In the genomic region with DNA sequence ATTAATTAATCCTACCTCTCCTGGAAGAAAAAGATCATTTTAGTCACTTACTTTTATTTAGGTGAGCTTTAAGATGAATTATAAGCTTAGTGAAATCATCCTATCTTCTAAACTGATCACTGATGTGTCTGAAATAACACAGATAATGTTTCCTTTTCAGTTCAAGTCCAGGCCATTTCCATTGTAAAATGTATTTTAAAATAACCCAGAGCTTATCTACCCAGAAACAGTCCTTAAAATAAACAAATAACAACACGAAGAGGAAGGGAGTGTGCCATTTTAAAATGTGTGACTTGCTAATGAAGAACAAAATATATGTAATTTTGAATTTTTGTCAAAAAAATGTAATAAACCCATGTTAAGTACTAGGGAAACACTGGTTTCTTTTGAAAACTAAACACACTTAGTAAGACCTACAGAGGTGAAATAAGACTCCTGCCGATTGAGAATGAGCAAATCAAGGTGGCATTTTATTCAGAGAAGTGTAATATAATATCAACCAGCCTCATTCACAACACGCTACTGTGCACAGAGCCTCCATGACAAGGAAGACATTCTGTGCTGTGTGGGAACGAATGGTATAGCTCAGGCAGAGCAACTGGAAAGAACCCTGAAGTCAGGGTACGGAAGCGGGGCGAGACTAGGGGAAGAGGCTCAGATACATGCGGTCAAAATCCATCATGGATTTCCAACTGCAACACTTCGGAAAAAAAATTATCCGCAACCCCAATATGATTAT, we compare ENCODE assay signal across 16 cellular contexts. TPM values are rescaled to one million over a fixed set of nuclear protein-coding genes. Genes with fewer than 3 reads are reported as not detected.
A peak's percentile ranks its signal among the peaks of the same experiment; 100 is the strongest.
DNase-seq lines count a peak whose midpoint lies in the region; ATAC-seq and TF ChIP-seq lines count a peak whose summit lies in the region.
"Had no signal": no experiment of that assay in that cellular context is flagged by ENCODE, and none has a peak within 500 bp of the region (broad histone marks: within the 10 kb centered on the region; RNA-seq: fewer than 3 reads in every experiment).

No MANE protein-coding gene starts in this region.

- no peaks in the 10 kb centered on the region for H3K27me3 ChIP-seq in GM23248 (replicated peaks; ENCODE audit: insufficient read depth)
- H3K27me3 ChIP-seq in SJCRH30: no peaks in the 10 kb centered on the region
- peaks cover 13% of the 10 kb centered on the region for H3K27me3 ChIP-seq in neural progenitor cell
- H3K27me3 ChIP-seq: stomach had no signal

- peak overlapping the region; percentile 64 for H3K4me3 ChIP-seq in GM23248
- H3K4me3 ChIP-seq in SJCRH30: no peak overlapping the region
- H3K4me3 ChIP-seq in neural progenitor cell: no peak overlapping the region
- H3K4me3 ChIP-seq: coronary artery, stomach had no signal

- in situ Hi-C loops in GM23248 (cut with MboI): no loop called here

- H3K9me3 Mint-ChIP-seq in progenitor cell of endocrine pancreas (ENCODE audit: low read depth) (no peaks in the 10 kb centered on the region), neural progenitor cell (no peaks in the 10 kb centered on the region)
- H3K9me3 Mint-ChIP-seq in natural killer cell treated with Interleukin-12 subunit alpha and Interleukin-12 subunit beta and Interleukin-15 and Interleukin-18, amount 100 ng/mL, for 72 hours: no peaks in the 10 kb centered on the region

- no peaks in the 10 kb centered on the region for H4K20me1 ChIP-seq in GM23248 (ENCODE audit: insufficient read depth)
- peaks cover 3% of the 10 kb centered on the region for H4K20me1 ChIP-seq in neural progenitor cell (ENCODE audit: low read depth)

- H3K9ac ChIP-seq in GM23248: peak overlapping the region; percentile 76
- no peak overlapping the region for H3K9ac ChIP-seq in neural progenitor cell

- H3K79me2 ChIP-seq in GM23248 (ENCODE audit: insufficient read depth): peaks cover 80% of the 10 kb centered on the region
- H3K79me2 ChIP-seq in neural progenitor cell (ENCODE audit: low read depth): no peaks in the 10 kb centered on the region

- TF ChIP-seq CTCF in progenitor cell of endocrine pancreas (IDR thresholded peaks at IDR 0.05; ENCODE audit: unreplicated experiment) (no peak), neural progenitor cell (IDR thresholded peaks at IDR 0.05) (no peak)

- H3K27ac Mint-ChIP-seq in progenitor cell of endocrine pancreas: peak overlapping the region; percentile 97
- H3K27ac Mint-ChIP-seq in neural progenitor cell: no peak overlapping the region
- no peak overlapping the region for H3K27ac Mint-ChIP-seq in natural killer cell treated with Interleukin-12 subunit alpha and Interleukin-12 subunit beta and Interleukin-15 and Interleukin-18, amount 100 ng/mL, for 72 hours

- H3K36me3 ChIP-seq in GM23248 (ENCODE audit: low read depth): 0 out of 2 replicates have a peak, but pooled peaks cover 4% of the 10 kb centered on the region
- H3K36me3 ChIP-seq in SJCRH30: no peaks in the 10 kb centered on the region
- H3K36me3 ChIP-seq in neural progenitor cell: no peaks in the 10 kb centered on the region

- H3K27me3 Mint-ChIP-seq in progenitor cell of endocrine pancreas: peaks cover 3% of the 10 kb centered on the region
- peaks cover 4% of the 10 kb centered on the region for H3K27me3 Mint-ChIP-seq in neural progenitor cell (ENCODE audit: insufficient read depth, low read depth)
- peaks cover 27 to 30% of the 10 kb centered on the region in 2 donors for H3K27me3 Mint-ChIP-seq in natural killer cell treated with Interleukin-12 subunit alpha and Interleukin-12 subunit beta and Interleukin-15 and Interleukin-18, amount 100 ng/mL, for 72 hours

- H3K4me3 Mint-ChIP-seq in progenitor cell of endocrine pancreas (ENCODE audit: low read depth) (no peak overlapping the region), neural progenitor cell (no peak overlapping the region)
- H3K4me3 Mint-ChIP-seq in natural killer cell treated with Interleukin-12 subunit alpha and Interleukin-12 subunit beta and Interleukin-15 and Interleukin-18, amount 100 ng/mL, for 72 hours: no peak overlapping the region

- DNase-seq in GM23248 (peak; percentile 5), SJCRH30 (no peak), epithelial cell of prostate (ENCODE audit: low read depth, low spot score) (no peak), progenitor cell of endocrine pancreas (ENCODE audit: low spot score, unreplicated experiment) (no peak), SHP77 treated with DMSO at 0.1 percent for 48 hours (lab: John Stamatoyannopoulos, UW) (no peak), NCI-H1694 treated with DMSO at 0.1 percent for 48 hours (lab: John Stamatoyannopoulos, UW) (no peak), neural progenitor cell (ENCODE audit: low spot score) (no peak)
- DNase-seq in natural killer cell treated with Interleukin-12 subunit alpha and Interleukin-12 subunit beta and Interleukin-15 and Interleukin-18, amount 100 ng/mL, for 72 hours (ENCODE audit: low spot score): no peak
- DNase-seq: activated CD4-positive, CD25-positive, alpha-beta regulatory T cell; activated CD8-positive, alpha-beta memory T cell treated with anti-CD3 and anti-CD28 coated beads for 24 hours; activated gamma-delta T cell; anterior cingulate cortex; DMS153; hippocampal formation; stomach had no signal

- no peak for ATAC-seq in natural killer cell treated with Interleukin-12 subunit alpha and Interleukin-12 subunit beta and Interleukin-15 and Interleukin-18, amount 100 ng/mL, for 72 hours

- H3K27ac ChIP-seq in GM23248 (peak overlapping the region; percentile 94), SJCRH30 (peak overlapping the region; percentile 53), epithelial cell of prostate (peak overlapping the region; percentile 99), neural progenitor cell (no peak overlapping the region)
- H3K27ac ChIP-seq: coronary artery had no signal

- H3K36me3 Mint-ChIP-seq in progenitor cell of endocrine pancreas (ENCODE audit: insufficient read depth) (peaks cover 7% of the 10 kb centered on the region), neural progenitor cell (peaks cover 10% of the 10 kb centered on the region)
- no peaks in the 10 kb centered on the region for H3K36me3 Mint-ChIP-seq in natural killer cell treated with Interleukin-12 subunit alpha and Interleukin-12 subunit beta and Interleukin-15 and Interleukin-18, amount 100 ng/mL, for 72 hours

- no peaks in the 10 kb centered on the region for H3K9me3 ChIP-seq in GM23248 (ENCODE audit: low read depth)
- no peaks in the 10 kb centered on the region for H3K9me3 ChIP-seq in SJCRH30 (replicated peaks)
- no peaks in the 10 kb centered on the region for H3K9me3 ChIP-seq in neural progenitor cell (ENCODE audit: low read depth)
- H3K9me3 ChIP-seq: stomach had no signal

- no peaks in the 10 kb centered on the region for H3K9me2 ChIP-seq in GM23248 (ENCODE audit: insufficient read depth)

- H3K4me2 ChIP-seq in GM23248 (ENCODE audit: unreplicated experiment): peak overlapping the region; percentile 86
- no peak overlapping the region for H3K4me2 ChIP-seq in neural progenitor cell

- H3K4me1 ChIP-seq in GM23248 (ENCODE audit: insufficient read depth): peaks cover 75% of the 10 kb centered on the region
- peaks cover 35% of the 10 kb centered on the region for H3K4me1 ChIP-seq in SJCRH30
- H3K4me1 ChIP-seq in neural progenitor cell: no peaks in the 10 kb centered on the region

- WGBS in GM23248 (ENCODE audit: low coverage in 1 of 2, low lambda C conversion rate in 2 of 2, missing lambda C conversion rate in 2 of 2), 2 experiments: 80 to 83% methylated on average over 10 of the region's 10 CpGs

- H2AFZ ChIP-seq in GM23248 (no peak overlapping the region), neural progenitor cell (replicated peaks) (no peak overlapping the region)

- peaks cover 59% of the 10 kb centered on the region for H3K4me1 Mint-ChIP-seq in progenitor cell of endocrine pancreas (ENCODE audit: low read depth)
- H3K4me1 Mint-ChIP-seq in neural progenitor cell: peaks cover 29% of the 10 kb centered on the region
- H3K4me1 Mint-ChIP-seq in natural killer cell treated with Interleukin-12 subunit alpha and Interleukin-12 subunit beta and Interleukin-15 and Interleukin-18, amount 100 ng/mL, for 72 hours (ENCODE audit: low read depth in 2 of 2): peaks cover 17 to 23% of the 10 kb centered on the region in 2 donors

- H3F3A ChIP-seq in GM23248 (ENCODE audit: insufficient read depth) (peaks cover 63% of the 10 kb centered on the region), neural progenitor cell (ENCODE audit: low read depth) (no peaks in the 10 kb centered on the region)

RNA-seq across cellular contexts. Expression of a gene that starts 7.7 kb away (rescaled TPM):
- total RNA-seq in GM23248 (2014; rRNA removed; shearing (Covaris generic)): 108 and 168 TPM in 2 replicates
- polyA plus RNA-seq in GM23248 (2016; fragmentation: Nextera tagmentation; extraction: Ambion mirVana): 44.9 and 50.3 TPM in 2 replicates
- total RNA-seq in SJCRH30 (2014; rRNA removed; shearing (Covaris generic)): 32.4 and 32.8 TPM in 2 replicates
- total RNA-seq in progenitor cell of endocrine pancreas: 45.0 and 63.3 TPM in 2 replicates
- 2.2 and 2.8 TPM in 2 replicates for total RNA-seq in neural progenitor cell (ENCODE audit: low replicate concordance)
- 1 to 10 TPM; 1.6 to 2.9 TPM for total RNA-seq in natural killer cell treated with Interleukin-12 subunit alpha and Interleukin-12 subunit beta and Interleukin-15 and Interleukin-18, amount 100 ng/mL, for 72 hours

RNA-seq across cellular contexts. Expression of a gene that starts 41.5 kb away (rescaled TPM):
- total RNA-seq in GM23248 (2014; rRNA removed; shearing (Covaris generic)): 8.6 and 10.4 TPM in 2 replicates
- polyA plus RNA-seq in GM23248 (2016; fragmentation: Nextera tagmentation; extraction: Ambion mirVana): 8.1 and 8.8 TPM in 2 replicates
- total RNA-seq in SJCRH30 (2014; rRNA removed; shearing (Covaris generic)): not detected in 2 replicates
- total RNA-seq in progenitor cell of endocrine pancreas (not detected in 2 replicates), neural progenitor cell (ENCODE audit: low replicate concordance) (not detected in 2 replicates)
- not detected for total RNA-seq in natural killer cell treated with Interleukin-12 subunit alpha and Interleukin-12 subunit beta and Interleukin-15 and Interleukin-18, amount 100 ng/mL, for 72 hours
- total RNA-seq: stomach had no signal
